8 cellular contexts compared by ENCODE assay signal in the genomic region with DNA sequence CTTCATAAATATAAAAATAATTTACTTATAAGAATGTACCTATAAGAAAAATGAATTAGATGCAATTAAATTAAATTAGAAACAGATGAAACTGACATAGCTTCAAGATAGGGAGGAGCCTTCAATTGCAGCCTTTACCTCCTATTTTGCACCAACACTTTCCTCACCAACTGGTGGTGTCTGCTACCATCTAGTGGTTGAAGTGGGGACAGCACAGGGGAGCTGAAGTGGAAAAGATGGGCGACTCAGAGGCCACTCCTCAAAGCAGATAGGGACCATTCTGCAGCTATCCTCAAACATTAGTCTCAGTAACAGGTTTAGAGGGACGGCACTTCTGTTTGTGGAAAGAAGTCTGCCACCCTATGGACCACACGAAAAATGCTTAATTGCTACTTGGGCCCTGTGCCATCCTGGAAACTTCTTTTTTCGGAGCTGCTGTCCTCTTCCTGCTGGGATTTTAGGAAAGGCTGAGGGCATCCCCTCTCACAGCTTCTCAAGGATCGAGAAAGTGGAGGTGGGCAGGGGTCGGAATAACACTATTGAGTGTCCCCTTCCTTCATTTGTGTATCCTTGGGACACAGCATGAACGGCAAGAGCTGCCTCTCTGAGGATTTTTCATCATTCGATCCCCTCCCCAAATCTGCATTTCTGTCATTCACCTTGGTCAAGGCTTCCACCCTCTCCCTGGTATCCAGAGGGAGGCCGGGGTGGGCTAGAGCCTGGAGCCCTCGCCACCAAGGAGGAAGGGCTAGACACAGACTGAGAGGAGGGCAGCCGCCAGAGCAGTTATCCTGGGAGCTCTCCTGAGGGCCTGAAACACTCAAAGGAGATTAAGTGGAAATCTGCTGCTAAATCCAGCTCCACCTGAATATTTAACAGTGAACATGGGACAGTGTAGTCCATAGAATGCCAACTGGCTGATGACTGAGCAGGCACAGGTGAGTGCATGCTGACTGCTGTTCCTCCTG. TPM values are rescaled to one million over a fixed set of nuclear protein-coding genes. Genes with fewer than 3 reads are reported as not detected.
DNase-seq lines count a peak whose midpoint lies in the region; ATAC-seq and TF ChIP-seq lines count a peak whose summit lies in the region.

No MANE protein-coding gene starts in this region.

- CTCF ChIA-PET in Calu3 (lab: Charles Lee): interaction anchor here (0.6 to 2.7 kb wide), 19 partner anchors 9 to 431 kb away, joined by 3 to 37 read pairs (median 6); a partner anchor contains a TSS

- no TSS peak for BruUV-seq in Calu3 (replicated peaks; lab: Mats Ljungman, UMichigan)

- H3K27ac Mint-ChIP-seq in Calu3 (ENCODE audit: unreplicated experiment): no peak overlapping the region
- H3K27ac Mint-ChIP-seq in central memory CD8-positive, alpha-beta T cell (ENCODE audit: low read depth): no peak overlapping the region

- TF ChIP-seq CTCF in Calu3 (IDR thresholded peaks at IDR 0.05; ENCODE audit: unreplicated experiment): peak; percentile 70

- H3K4me3 Mint-ChIP-seq in Calu3 (ENCODE audit: low read depth, unreplicated experiment): no peak overlapping the region
- H3K4me3 Mint-ChIP-seq in central memory CD8-positive, alpha-beta T cell: no peak overlapping the region

- peaks cover 23% of the 10 kb centered on the region for H3K27me3 Mint-ChIP-seq in Calu3 (ENCODE audit: unreplicated experiment)
- H3K27me3 Mint-ChIP-seq in central memory CD8-positive, alpha-beta T cell: peaks cover 8% of the 10 kb centered on the region

- peak; percentile 58 for ATAC-seq in HG02798 (IDR thresholded peaks at IDR 0.05; ENCODE audit: poor library complexity, unreplicated experiment)
- ATAC-seq in central memory CD8-positive, alpha-beta T cell (replicated peaks; ENCODE audit: extremely low read depth, poor library complexity, severe bottlenecking): peak; percentile 82
- ATAC-seq in HG02852 (IDR thresholded peaks at IDR 0.05; ENCODE audit: unreplicated experiment): no peak

- intact Hi-C loops in Calu3 (cut with micrococcal nuclease; ENCODE audit: unreplicated experiment): loop anchor here (1.0 to 5.0 kb wide), 4 partner anchors 48 to 432 kb away; no protein-coding TSS in a partner anchor

- no peaks in the 10 kb centered on the region for H3K36me3 Mint-ChIP-seq in Calu3 (ENCODE audit: insufficient read depth, unreplicated experiment)
- H3K36me3 Mint-ChIP-seq in central memory CD8-positive, alpha-beta T cell (ENCODE audit: insufficient read depth): no peaks in the 10 kb centered on the region

- no peaks in the 10 kb centered on the region for H3K9me3 Mint-ChIP-seq in Calu3 (ENCODE audit: low read depth, unreplicated experiment)
- H3K9me3 Mint-ChIP-seq in central memory CD8-positive, alpha-beta T cell: no peaks in the 10 kb centered on the region

- DNase-seq in Calu3 (peak; percentile 77), NCI-H510A (lab: John Stamatoyannopoulos, UW) (peak; percentile 11), left kidney (ENCODE audit: low read depth, low spot score) (peak; percentile 93)
- peak; percentile 82 for DNase-seq in activated CD4-positive, CD25-positive, alpha-beta regulatory T cell treated with anti-CD3 and anti-CD28 coated beads, Interleukin-2, amount 50 U/mL, for 72 hours
- peak; percentile 82 for DNase-seq in central memory CD8-positive, alpha-beta T cell (ENCODE audit: low spot score in 2 of 2)
- peak; percentile 89 for DNase-seq in stimulated activated CD4-positive, alpha-beta T cell treated with anti-CD3 and anti-CD28 coated beads, Interleukin-4, amount 100 ng/mL, for 24 hours

- H3K4me1 Mint-ChIP-seq in Calu3 (ENCODE audit: low read depth, unreplicated experiment): peaks cover 24% of the 10 kb centered on the region
- no peaks in the 10 kb centered on the region for H3K4me1 Mint-ChIP-seq in central memory CD8-positive, alpha-beta T cell

RNA-seq across cellular contexts. Expression of a gene that starts 9.6 kb away (rescaled TPM):
- total RNA-seq in Calu3 (2022): not detected in 2 replicates

RNA-seq across cellular contexts. Expression of a gene that starts 53.0 kb away (rescaled TPM):
- total RNA-seq in Calu3 (2022): 85.6 and 87.4 TPM in 2 replicates

RNA-seq across cellular contexts. Expression of a gene that starts 58.4 kb away (rescaled TPM):
- total RNA-seq in Calu3 (2022): not detected in 2 replicates

Comparison
In these comparisons a context has a peak if more than half of its experiments do, and no peak if none do; other contexts are left out.
1. DNase-seq: peak in every context shown above with its lines; median percentile 93 in left kidney; 89 in stimulated activated CD4-positive, alpha-beta T cell treated with anti-CD3 and anti-CD28 coated beads, Interleukin-4, amount 100 ng/mL, for 24 hours; 82 in activated CD4-positive, CD25-positive, alpha-beta regulatory T cell treated with anti-CD3 and anti-CD28 coated beads, Interleukin-2, amount 50 U/mL, for 72 hours; 82 in central memory CD8-positive, alpha-beta T cell; 77 in Calu3; 11 in NCI-H510A.